ENCODE assay signal across 31 cellular contexts in genomic region chr16:88696441-88696840, GRCh38.
"Had no signal": no experiment of that assay in that cellular context is flagged by ENCODE, and none has a peak within 500 bp of the region (broad histone marks: within the 10 kb centered on the region; RNA-seq: fewer than 3 reads in every experiment).

No MANE protein-coding gene starts in this region.

- H3K27me3 ChIP-seq: MG63 had no signal

- H3K36me3 Mint-ChIP-seq: activated naive CD8-positive, alpha-beta T cell; brain had no signal

- H3K27ac Mint-ChIP-seq: activated B cell treated with CpG ODN at 0.5 μM for 24 hours; activated CD8-positive, alpha-beta memory T cell treated with anti-CD3 and anti-CD28 coated beads, Interleukin-2, amount 10 ng/mL, durations not matched to agents 7 days and 5 days; activated naive CD8-positive, alpha-beta T cell; activated T-helper 1 cell treated with anti-CD3 and anti-CD28 coated beads, Interleukin-12 subunit alpha, Interleukin-12 subunit beta, Interleukin-2, Interleukin-4 antibody, amounts not matched to agents 30 ng/mL and 10 ng/mL and 1 ng/mL, durations not matched to agents 14 hours and 24 hours and 36 hours; brain had no signal

- H3K4me3 ChIP-seq: MG63 had no signal

- H3K9me3 ChIP-seq: MG63 had no signal

- H3K27me3 Mint-ChIP-seq: activated B cell treated with CpG ODN at 0.5 μM for 24 hours; activated CD4-positive, alpha-beta T cell treated with anti-CD3 and anti-CD28 coated beads, Interleukin-2, amount 10 ng/mL, durations not matched to agents 7 days and 5 days; activated CD8-positive, alpha-beta memory T cell treated with anti-CD3 and anti-CD28 coated beads, Interleukin-2, amount 10 ng/mL, durations not matched to agents 7 days and 5 days; activated naive CD8-positive, alpha-beta T cell; activated T-cell treated with anti-CD3 and anti-CD28 coated beads, Interleukin-2, amount 50 U/mL, for 24 hours; central memory CD8-positive, alpha-beta T cell had no signal

- H3K4me1 Mint-ChIP-seq: brain had no signal

- H3K36me3 ChIP-seq: MG63 had no signal

- H3K9me3 Mint-ChIP-seq: activated B cell treated with CpG ODN at 0.5 μM for 24 hours; activated CD4-positive, alpha-beta T cell treated with anti-CD3 and anti-CD28 coated beads, Interleukin-2, amount 10 ng/mL, durations not matched to agents 7 days and 5 days; activated T-cell treated with anti-CD3 and anti-CD28 coated beads, Interleukin-2, amount 50 U/mL, for 24 hours; activated T-helper 1 cell treated with anti-CD3 and anti-CD28 coated beads, Interleukin-12 subunit alpha, Interleukin-12 subunit beta, Interleukin-2, Interleukin-4 antibody, amounts not matched to agents 30 ng/mL and 10 ng/mL and 1 ng/mL, durations not matched to agents 14 hours and 24 hours and 36 hours; brain; central memory CD8-positive, alpha-beta T cell had no signal

- DNase-seq: activated B cell treated with CpG ODN at 0.5 μM for 24 hours; activated CD4-positive, alpha-beta T cell treated with anti-CD3 and anti-CD28 coated beads for 1 hour; activated CD4-positive, alpha-beta T cell treated with anti-CD3 and anti-CD28 coated beads, Interleukin-2, amount 10 ng/mL, durations not matched to agents 7 days and 5 days; activated CD8-positive, alpha-beta memory T cell treated with anti-CD3 and anti-CD28 coated beads, Interleukin-2, amount 10 ng/mL, durations not matched to agents 7 days and 5 days; activated effector memory CD4-positive, alpha-beta T cell treated with Interleukin-2 at 50 U/mL for 16 hours; activated naive CD4-positive, alpha-beta T cell; activated T-cell treated with anti-CD3 and anti-CD28 coated beads, Interleukin-2, amount 50 U/mL, for 24 hours; amygdala; MG63; MV-4-11; NCI-H1092 treated with DMSO at 0.1 percent for 48 hours; NCI-H1417 treated with DMSO at 0.1 percent for 48 hours; NCI-H1694; NCI-H2029; NCI-H2107; NCI-H2171 treated with DMSO at 0.1 percent for 48 hours; NCI-H226; NCI-H510A; NCI-H526 treated with DMSO at 0.1 percent for 48 hours; NCI-H82; OCI-M1; SIG-M5; T-helper 2 cell; T1000 had no signal

- ATAC-seq: activated CD8-positive, alpha-beta memory T cell treated with anti-CD3 and anti-CD28 coated beads, Interleukin-2, amount 10 ng/mL, durations not matched to agents 7 days and 5 days had no signal

- H3K4me3 Mint-ChIP-seq: activated B cell treated with CpG ODN at 0.5 μM for 24 hours; activated CD4-positive, alpha-beta T cell treated with anti-CD3 and anti-CD28 coated beads, Interleukin-2, amount 10 ng/mL, durations not matched to agents 7 days and 5 days; activated CD8-positive, alpha-beta memory T cell treated with anti-CD3 and anti-CD28 coated beads, Interleukin-2, amount 10 ng/mL, durations not matched to agents 7 days and 5 days; activated naive CD8-positive, alpha-beta T cell; activated T-cell treated with anti-CD3 and anti-CD28 coated beads, Interleukin-2, amount 50 U/mL, for 24 hours; activated T-helper 1 cell treated with anti-CD3 and anti-CD28 coated beads, Interleukin-12 subunit alpha, Interleukin-12 subunit beta, Interleukin-2, Interleukin-4 antibody, amounts not matched to agents 30 ng/mL and 10 ng/mL and 1 ng/mL, durations not matched to agents 14 hours and 24 hours and 36 hours; brain; central memory CD8-positive, alpha-beta T cell had no signal

- FAIRE-seq: astrocyte, RCC 7860, TTC549 had no signal
